Comparison of ENCODE assay signal across 37 cellular contexts in genomic region chr6:34558172-34558714, GRCh38. TPM values are rescaled to one million over a fixed set of nuclear protein-coding genes. Genes with fewer than 3 reads are reported as not detected.
A peak's percentile ranks its signal among the peaks of the same experiment; 100 is the strongest.
DNase-seq lines count a peak whose midpoint lies in the region; ATAC-seq, FAIRE-seq and TF ChIP-seq lines count a peak whose summit lies in the region.
"Had no signal": no experiment of that assay in that cellular context is flagged by ENCODE, and none has a peak within 500 bp of the region (broad histone marks: within the 10 kb centered on the region; RNA-seq: fewer than 3 reads in every experiment).

No MANE protein-coding gene starts in this region.

- peaks cover 8% of the 10 kb centered on the region for H3K9me3 ChIP-seq in K562 (replicated peaks; ENCODE audit: control insufficient read depth, insufficient read depth, low read depth, low read length)
- H3K9me3 ChIP-seq: BE2C, Caco-2 had no signal

- CTCF ChIA-PET in K562 (lab: Yijun Ruan, JAX; ENCODE audit: low intra/inter-chr PET ratio): no interaction called here

- in situ Hi-C loops in K562 (cut with MboI): no loop called here

- H4K20me1 ChIP-seq in K562 (replicated peaks; ENCODE audit: control insufficient read depth, insufficient read depth, low read length): no peaks in the 10 kb centered on the region
- H4K20me1 ChIP-seq: BLaER1; BLaER1 treated with 17β-estradiol and CSF1 and Interleukin-3, amounts not matched to agents 10 nM and 100 nM had no signal

- no peaks in the 10 kb centered on the region for H3K27me3 ChIP-seq in K562 (ENCODE audit: control insufficient read depth in 2 of 2, insufficient read depth in 2 of 2, low read length in 2 of 2)
- H3K27me3 ChIP-seq: BE2C; BLaER1; BLaER1 treated with 17β-estradiol and CSF1 and Interleukin-3, amounts not matched to agents 10 nM and 100 nM had no signal

- TF ChIP-seq CTCF in VCaP (conservative IDR thresholded peaks at IDR 0.05): no peak
- no peak for TF ChIP-seq CTCF in K562 (IDR thresholded peaks at IDR 0.05 in 2 of 3, conservative IDR thresholded peaks at IDR 0.05 in 1 of 3; ENCODE audit: insufficient read depth in 2 of 3, low read depth in 1 of 3, low read length in 3 of 3)

- intact Hi-C loops in K562 (cut with micrococcal nuclease): no loop called here

- H3K4me2 ChIP-seq in K562 (ENCODE audit: insufficient read depth, low read length): no peak overlapping the region
- H3K4me2 ChIP-seq: A549; BLaER1; BLaER1 treated with 17β-estradiol and CSF1 and Interleukin-3, amounts not matched to agents 10 nM and 100 nM had no signal

- ATAC-seq in K562 (no peak), GM18520 (IDR thresholded peaks at IDR 0.05; ENCODE audit: unreplicated experiment) (no peak), HG02588 (IDR thresholded peaks at IDR 0.05; ENCODE audit: unreplicated experiment) (no peak)
- ATAC-seq: A549; CD8-positive, alpha-beta T cell had no signal

- BruUV-seq in K562 (replicated peaks; lab: Mats Ljungman, UMichigan): no TSS peak

- no peaks in the 10 kb centered on the region for H3K36me3 ChIP-seq in K562 (ENCODE audit: control insufficient read depth, insufficient read depth, low read length)
- H3K36me3 ChIP-seq: BE2C; BLaER1; BLaER1 treated with 17β-estradiol and CSF1 and Interleukin-3, amounts not matched to agents 10 nM and 100 nM had no signal

- no peak overlapping the region for H3K9ac ChIP-seq in K562 (ENCODE audit: insufficient read depth in 1 of 2, low read depth in 2 of 2, low read length in 2 of 2)
- H3K9ac ChIP-seq: BLaER1; BLaER1 treated with 17β-estradiol and CSF1 and Interleukin-3, amounts not matched to agents 10 nM and 100 nM had no signal

- H3K79me2 ChIP-seq in K562 (ENCODE audit: control insufficient read depth, insufficient read depth, low read length): no peaks in the 10 kb centered on the region

- TF ChIP-seq RAD21 in K562 (CRISPR knock-in tag; conservative IDR thresholded peaks at IDR 0.05 in 1 of 2, IDR thresholded peaks at IDR 0.05 in 1 of 2): no peak

- POLR2A ChIA-PET in K562 (lab: Yijun Ruan, JAX): interaction anchor here (1.0 to 1.4 kb wide), 3 partner anchors 9 to 26 kb away, joined by 4 to 6 read pairs (median 5); no protein-coding TSS in a partner anchor

- FAIRE-seq in K562 (lab: Jason Lieb, UNC): no peak
- FAIRE-seq: A204.1, A549, D721Med had no signal

- TF ChIP-seq POLR2A in K562 (conservative IDR thresholded peaks at IDR 0.05): no peak

- H3K27ac ChIP-seq in VCaP (peak overlapping the region; percentile 100; the same call in 1 of the 2 replicates), K562 (ENCODE audit: extremely low read depth, low read depth, low read length) (no peak overlapping the region)
- H3K27ac ChIP-seq: A549; BLaER1; BLaER1 treated with 17β-estradiol and CSF1 and Interleukin-3, amounts not matched to agents 10 nM and 100 nM had no signal

- 76% methylated on average over 4 of the region's 4 CpGs for WGBS in K562 (ENCODE audit: insufficient coverage, low coverage, missing lambda C conversion rate)

- peaks cover 5% of the 10 kb centered on the region for H3K9me1 ChIP-seq in K562 (ENCODE audit: control insufficient read depth, insufficient read depth, low read length)

- no peak overlapping the region for H2AFZ ChIP-seq in K562 (ENCODE audit: low read depth, low read length)

- TF ChIP-seq EP300 in K562 (IDR thresholded peaks at IDR 0.05; ENCODE audit: low read length): no peak

- H3K4me3 ChIP-seq in K562: no peak overlapping the region
- H3K4me3 ChIP-seq: A549; BLaER1; BLaER1 treated with 17β-estradiol and CSF1 and Interleukin-3, amounts not matched to agents 10 nM and 100 nM had no signal

- peaks cover 56 to 85% of the 10 kb centered on the region in 2 experiments for H3K4me1 ChIP-seq in K562 (replicated peaks in 1 of 2; ENCODE audit: control insufficient read depth in 2 of 2, insufficient read depth in 2 of 2, low read length in 2 of 2)
- H3K4me1 ChIP-seq: BE2C had no signal

- DNase-seq in OCI-M1 (lab: John Stamatoyannopoulos, UW) (peak; percentile 19), K562 (ENCODE audit: extremely low read depth in 1 of 4, low spot score in 3 of 4) (no peak), hypothalamus (lab: John Stamatoyannopoulos, UW) (no peak)
- DNase-seq: 8988T; ACHN; AML-193; BE2C; C1 segment of cervical spinal cord; Caco-2; Calu3; CD4-positive, alpha-beta memory T cell; CD4-positive, alpha-beta T cell; CD4-positive, CD25-positive, alpha-beta regulatory T cell; CD8-positive, alpha-beta memory T cell; CD8-positive, alpha-beta T cell; COR-L47; DMS 273 treated with DMSO at 0.1 percent for 48 hours; DMS153; DMS53; DMS79; DMS79 treated with DMSO at 0.1 percent for 48 hours; DND-41; EL had no signal

TF ChIP-seq in K562, 482 proteins besides CTCF, POLR2A, EP300 and RAD21:
- TF ChIP-seq GABPB1 (CRISPR knock-in tag; IDR thresholded peaks at IDR 0.05): no peak
- peak; percentile 62; the same call in 1 of the 2 replicates for TF ChIP-seq CBX5 (IDR thresholded peaks at IDR 0.05; ENCODE audit: borderline replicate concordance, low read depth)
- no peak for TF ChIP-seq NCOA4 (IDR thresholded peaks at IDR 0.05; ENCODE audit: partially characterized antibody)
- TF ChIP-seq BCOR (IDR thresholded peaks at IDR 0.05): peak; percentile 55
- peak in 1 of 2 experiments; percentile 99; a peak in 2 of 3 replicates for TF ChIP-seq CBX3 (IDR thresholded peaks at IDR 0.05; ENCODE audit: borderline replicate concordance in 1 of 2, low read length in 2 of 2)
- TF ChIP-seq, protein P1, sequence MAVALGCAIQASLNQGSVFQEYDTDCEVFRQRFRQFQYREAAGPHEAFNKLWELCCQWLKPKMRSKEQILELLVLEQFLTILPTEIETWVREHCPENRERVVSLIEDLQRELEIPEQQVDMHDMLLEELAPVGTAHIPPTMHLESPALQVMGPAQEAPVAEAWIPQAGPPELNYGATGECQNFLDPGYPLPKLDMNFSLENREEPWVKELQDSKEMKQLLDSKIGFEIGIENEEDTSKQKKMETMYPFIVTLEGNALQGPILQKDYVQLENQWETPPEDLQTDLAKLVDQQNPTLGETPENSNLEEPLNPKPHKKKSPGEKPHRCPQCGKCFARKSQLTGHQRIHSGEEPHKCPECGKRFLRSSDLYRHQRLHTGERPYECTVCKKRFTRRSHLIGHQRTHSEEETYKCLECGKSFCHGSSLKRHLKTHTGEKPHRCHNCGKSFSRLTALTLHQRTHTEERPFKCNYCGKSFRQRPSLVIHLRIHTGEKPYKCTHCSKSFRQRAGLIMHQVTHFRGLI (CRISPR knock-in tag; IDR thresholded peaks at IDR 0.05): no peak
- TF ChIP-seq TRIM28 (IDR thresholded peaks at IDR 0.05): peak; percentile 93
- TF ChIP-seq C11orf30 (IDR thresholded peaks at IDR 0.05; ENCODE audit: low read depth): no peak
- TF ChIP-seq CBX1 (IDR thresholded peaks at IDR 0.05; ENCODE audit: low read depth): 0 out of 2 replicates have a peak, but pooled peaks have one; percentile 28
- TF ChIP-seq ADNP (tag; IDR thresholded peaks at IDR 0.05): peak; percentile 78
- TF ChIP-seq BHLHE40 (IDR thresholded peaks at IDR 0.05; ENCODE audit: low read length): peak; percentile 37; the same call in 1 of the 2 replicates
- TF ChIP-seq MECOM (CRISPR knock-in tag; IDR thresholded peaks at IDR 0.05): 0 out of 2 replicates have a peak, but pooled peaks have one; percentile 22
- TF ChIP-seq HLTF (IDR thresholded peaks at IDR 0.05): peak; percentile 78; the same call in 1 of the 2 replicates
- no peak for TF ChIP-seq KAT8 (IDR thresholded peaks at IDR 0.05; ENCODE audit: low read depth)
- TF ChIP-seq TRIM24 (IDR thresholded peaks at IDR 0.05): peak; percentile 91 to 94
- peak; percentile 85 for TF ChIP-seq RBM25 (IDR thresholded peaks at IDR 0.05; ENCODE audit: low read depth, low read length, severe bottlenecking)
- no peak for TF ChIP-seq ZBTB26 (CRISPR knock-in tag; IDR thresholded peaks at IDR 0.05)
- TF ChIP-seq ARNT (IDR thresholded peaks at IDR 0.05): peak in 1 of 2 experiments; percentile 13; a peak in 1 of 4 replicates
- peak; percentile 47 for TF ChIP-seq NFE2 (IDR thresholded peaks at IDR 0.05; ENCODE audit: low read depth)
- no peak for TF ChIP-seq ZNF217 (CRISPR knock-in tag; IDR thresholded peaks at IDR 0.05)

RNA-seq across cellular contexts. Expression of gene SPDEF, which starts 2.1 kb away (rescaled TPM):
- not detected in 2 replicates for total RNA-seq in K562 (2011; cell fraction: chromatin; rRNA removed; ENCODE audit: low replicate concordance)
- total RNA-seq in K562 (2011; cell fraction: nucleolus; rRNA removed): 0.13 TPM in 1 of 2 replicates, not detected in the other
- total RNA-seq in K562 (2011; cell fraction: nucleoplasm; rRNA removed): 0.29 TPM in 1 of 2 replicates, not detected in the other
- 0.08 TPM in 1 of 2 replicates, not detected in the other for total RNA-seq in K562 (2014; rRNA removed)
- total RNA-seq in K562 (2014; rRNA removed; fragmentation: Illumina TruSeq; extraction: Trizol): not detected in 2 replicates
- 0.11 and 0.15 TPM in 2 replicates for total RNA-seq in K562 (2015; rRNA removed; fragmentation: Illumina TruSeq; extraction: Trizol)
- 0.11 and 0.16 TPM in 2 replicates for total RNA-seq in K562 (2021)
- polyA plus RNA-seq in K562 (2011; rRNA removed): 0.04 and 0.08 TPM in 2 replicates
- polyA plus RNA-seq in K562 (2011; cell fraction: cytosol; rRNA removed): 0.13 and 0.16 TPM in 2 replicates
- polyA plus RNA-seq in K562 (2011; cell fraction: nucleus; rRNA removed): 0.23 and 0.35 TPM in 2 replicates
- polyA plus RNA-seq in K562 (2012): 0.05 TPM in 1 of 2 replicates, not detected in the other
- polyA plus RNA-seq in K562 (2014; fragmentation: Illumina TruSeq; extraction: Trizol): 0.10 TPM in 1 of 2 replicates, not detected in the other
- polyA plus RNA-seq in K562 (2014; fragmentation: Nextera tagmentation; extraction: Ambion mirVana): not detected
- 0.08 and 0.12 TPM in 2 replicates for polyA plus RNA-seq in K562 (2014; rRNA removed)
- not detected in 2 replicates for polyA minus RNA-seq in K562 (2011; rRNA and poly(A)+ RNA removed)
- not detected in 2 replicates for polyA minus RNA-seq in K562 (2011; cell fraction: cytosol; rRNA and poly(A)+ RNA removed)
- not detected in 2 replicates for polyA minus RNA-seq in K562 (2011; cell fraction: nucleus; rRNA and poly(A)+ RNA removed)
- total RNA-seq: A172; A673; B cell; CD4-positive, alpha-beta memory T cell; CD8-positive, alpha-beta memory T cell; Daoy had no signal
- polyA plus RNA-seq: BJ; CD14-positive monocyte; CD4-positive, alpha-beta memory T cell; CD4-positive, CD25-positive, alpha-beta regulatory T cell; CD8-positive, alpha-beta memory T cell had no signal
